Comparison of ENCODE assay signal across 8 cellular contexts in genomic region chr2:44358498-44358897, GRCh38. TPM values are rescaled to one million over a fixed set of nuclear protein-coding genes. Genes with fewer than 3 reads are reported as not detected.
DNase-seq lines count a peak whose midpoint lies in the region; ATAC-seq and TF ChIP-seq lines count a peak whose summit lies in the region.

No MANE protein-coding gene starts in this region.

- H3K4me1 Mint-ChIP-seq in activated CD8-positive, alpha-beta T cell treated with anti-CD3 and anti-CD28 coated beads, Interleukin-2, amount 10 ng/mL, durations not matched to agents 7 days and 5 days (ENCODE audit: low read depth) = peaks cover 28% of the 10 kb centered on the region
- peaks cover 11% of the 10 kb centered on the region for H3K4me1 Mint-ChIP-seq in progenitor cell of endocrine pancreas (ENCODE audit: low read depth)
- peaks cover 13% of the 10 kb centered on the region for H3K4me1 Mint-ChIP-seq in WTC11

- H3K27ac Mint-ChIP-seq in activated CD8-positive, alpha-beta T cell treated with anti-CD3 and anti-CD28 coated beads, Interleukin-2, amount 10 ng/mL, durations not matched to agents 7 days and 5 days = no peak overlapping the region
- H3K27ac Mint-ChIP-seq in progenitor cell of endocrine pancreas = no peak overlapping the region
- H3K27ac Mint-ChIP-seq in WTC11 = no peak overlapping the region

- CTCF ChIA-PET in activated CD8-positive, alpha-beta T cell treated with anti-CD3 and anti-CD28 coated beads, Interleukin-2, amount 10 ng/mL, durations not matched to agents 7 days and 5 days (lab: Charles Lee) = interaction anchor here (1.3 to 2.2 kb wide), 3 partner anchors 11 to 15 kb away, joined by 3 to 7 read pairs (median 5); no protein-coding TSS in a partner anchor
- CTCF ChIA-PET in WTC11 (lab: Charles Lee) = interaction anchor here (1.8 kb wide), 1 partner anchor 314 kb away, joined by 10 read pairs; no protein-coding TSS in a partner anchor

- H3K9me3 Mint-ChIP-seq in activated CD8-positive, alpha-beta T cell treated with anti-CD3 and anti-CD28 coated beads, Interleukin-2, amount 10 ng/mL, durations not matched to agents 7 days and 5 days (ENCODE audit: insufficient read depth) = no peaks in the 10 kb centered on the region
- H3K9me3 Mint-ChIP-seq in progenitor cell of endocrine pancreas (ENCODE audit: low read depth) (no peaks in the 10 kb centered on the region), WTC11 (no peaks in the 10 kb centered on the region)

- ATAC-seq in activated CD8-positive, alpha-beta T cell treated with anti-CD3 and anti-CD28 coated beads, Interleukin-2, amount 10 ng/mL, durations not matched to agents 7 days and 5 days = no peak
- no peak for ATAC-seq in WTC11

- no peak overlapping the region for H3K4me3 Mint-ChIP-seq in activated CD8-positive, alpha-beta T cell treated with anti-CD3 and anti-CD28 coated beads, Interleukin-2, amount 10 ng/mL, durations not matched to agents 7 days and 5 days
- H3K4me3 Mint-ChIP-seq in progenitor cell of endocrine pancreas (ENCODE audit: low read depth) (no peak overlapping the region), WTC11 (no peak overlapping the region)

- no peaks in the 10 kb centered on the region for H3K27me3 Mint-ChIP-seq in activated CD8-positive, alpha-beta T cell treated with anti-CD3 and anti-CD28 coated beads, Interleukin-2, amount 10 ng/mL, durations not matched to agents 7 days and 5 days (ENCODE audit: low read depth)
- no peaks in the 10 kb centered on the region for H3K27me3 Mint-ChIP-seq in progenitor cell of endocrine pancreas
- no peaks in the 10 kb centered on the region for H3K27me3 Mint-ChIP-seq in WTC11 (ENCODE audit: low read depth)

- POLR2A ChIA-PET in activated CD8-positive, alpha-beta T cell treated with anti-CD3 and anti-CD28 coated beads, Interleukin-2, amount 10 ng/mL, durations not matched to agents 7 days and 5 days (lab: Charles Lee) = interaction anchor here (0.6 kb wide), 1 partner anchor 188 kb away, joined by 3 read pairs; no protein-coding TSS in a partner anchor
- POLR2A ChIA-PET in WTC11 (lab: Charles Lee) = no interaction called here

- no peak for TF ChIP-seq CTCF in progenitor cell of endocrine pancreas (IDR thresholded peaks at IDR 0.05; ENCODE audit: unreplicated experiment)
- TF ChIP-seq CTCF in WTC11 (IDR thresholded peaks at IDR 0.05) = no peak

- DNase-seq in NCI-H345 (lab: John Stamatoyannopoulos, UW) = peak; percentile 44
- DNase-seq in NCI-H345 treated with DMSO at 0.1 percent for 48 hours (lab: John Stamatoyannopoulos, UW; ENCODE audit: unreplicated experiment) = no peak
- DNase-seq in LHCN-M2 (ENCODE audit: low read depth) = peak; percentile 80
- peak; percentile 34 for DNase-seq in activated CD8-positive, alpha-beta T cell treated with anti-CD3 and anti-CD28 coated beads, Interleukin-2, amount 10 ng/mL, durations not matched to agents 7 days and 5 days
- peak; percentile 81 for DNase-seq in iris pigment epithelial cell (ENCODE audit: low read depth)
- DNase-seq in central memory CD4-positive, alpha-beta T cell = no peak
- no peak for DNase-seq in progenitor cell of endocrine pancreas (ENCODE audit: low spot score, unreplicated experiment)
- DNase-seq in WTC11 (ENCODE audit: low spot score) = no peak

- H3K36me3 Mint-ChIP-seq in activated CD8-positive, alpha-beta T cell treated with anti-CD3 and anti-CD28 coated beads, Interleukin-2, amount 10 ng/mL, durations not matched to agents 7 days and 5 days (ENCODE audit: low read depth) = peaks cover 5% of the 10 kb centered on the region
- H3K36me3 Mint-ChIP-seq in progenitor cell of endocrine pancreas (ENCODE audit: insufficient read depth) = peaks cover 4% of the 10 kb centered on the region
- no peaks in the 10 kb centered on the region for H3K36me3 Mint-ChIP-seq in WTC11

TF ChIP-seq in WTC11, 78 proteins besides CTCF, POLR2A, EP300 and RAD21:
- TF ChIP-seq ZMAT4 (CRISPR knock-in tag; IDR thresholded peaks at IDR 0.05) = no peak
- no peak for TF ChIP-seq ZNF416 (CRISPR knock-in tag; IDR thresholded peaks at IDR 0.05)
- no peak for TF ChIP-seq ARID4B (CRISPR knock-in tag; IDR thresholded peaks at IDR 0.05; ENCODE audit: borderline replicate concordance)
- TF ChIP-seq SOX15 (CRISPR knock-in tag; IDR thresholded peaks at IDR 0.05) = no peak
- TF ChIP-seq ZNF263 (CRISPR knock-in tag; IDR thresholded peaks at IDR 0.05; ENCODE audit: low read depth) = no peak
- TF ChIP-seq ZNF423 (CRISPR knock-in tag; IDR thresholded peaks at IDR 0.05) = no peak
- TF ChIP-seq OVOL2 (CRISPR knock-in tag; IDR thresholded peaks at IDR 0.05; ENCODE audit: borderline replicate concordance) = no peak
- no peak for TF ChIP-seq TEAD4 (CRISPR knock-in tag; IDR thresholded peaks at IDR 0.05)
- no peak for TF ChIP-seq HMGA2 (CRISPR knock-in tag; IDR thresholded peaks at IDR 0.05)
- TF ChIP-seq CREB1 (CRISPR knock-in tag; IDR thresholded peaks at IDR 0.05) = no peak
- no peak for TF ChIP-seq NFYB (CRISPR knock-in tag; conservative IDR thresholded peaks at IDR 0.05; ENCODE audit: low read depth)

RNA-seq across cellular contexts. Expression of gene PREPL, which starts 2.8 kb away (rescaled TPM):
- total RNA-seq in LHCN-M2 (2014; rRNA removed) (38.5 and 43.2 TPM in 2 replicates), progenitor cell of endocrine pancreas (42.6 and 45.6 TPM in 2 replicates), WTC11 (2021) (27.6 to 29.3 TPM (median 29.1 TPM) in 3 replicates)
- 11.5 TPM for polyA plus RNA-seq in LHCN-M2 (2012)
- 10 to 100 TPM; 19.5 to 21.0 TPM for total RNA-seq in activated CD8-positive, alpha-beta T cell treated with anti-CD3 and anti-CD28 coated beads, Interleukin-2, amount 10 ng/mL, durations not matched to agents 7 days and 5 days

RNA-seq across cellular contexts. Expression of gene CAMKMT, which starts 3.2 kb away (rescaled TPM):
- total RNA-seq in LHCN-M2 (2014; rRNA removed) (6.2 and 10.1 TPM in 2 replicates), progenitor cell of endocrine pancreas (20.3 and 24.1 TPM in 2 replicates), WTC11 (2021) (20.3 to 21.3 TPM (median 20.6 TPM) in 3 replicates)
- polyA plus RNA-seq in LHCN-M2 (2012) = 3.8 TPM
- total RNA-seq in activated CD8-positive, alpha-beta T cell treated with anti-CD3 and anti-CD28 coated beads, Interleukin-2, amount 10 ng/mL, durations not matched to agents 7 days and 5 days = 10 to 100 TPM; 11.2 to 12.7 TPM

Comparison
In these comparisons a context has a peak if more than half of its experiments do, and no peak if none do; other contexts are left out.
1. DNase-seq: peak in NCI-H345 (single experiment), LHCN-M2 (single experiment), activated CD8-positive, alpha-beta T cell treated with anti-CD3 and anti-CD28 coated beads, Interleukin-2, amount 10 ng/mL, durations not matched to agents 7 days and 5 days (single experiment) and iris pigment epithelial cell (single experiment); none in NCI-H345 treated with DMSO at 0.1 percent for 48 hours (single experiment), central memory CD4-positive, alpha-beta T cell (single experiment), progenitor cell of endocrine pancreas (single experiment) and WTC11 (single experiment).